Comparison of ENCODE assay signal across 34 cellular contexts in genomic region chr11:83221694-83222093, GRCh38.
"Had no signal": no experiment of that assay in that cellular context is flagged by ENCODE, and none has a peak within 500 bp of the region (broad histone marks: within the 10 kb centered on the region; RNA-seq: fewer than 3 reads in every experiment).

No MANE protein-coding gene starts in this region.

- DNase-seq: Karpas-422, Kasumi-1, KG1, MG63, MM.1S, MV-4-11, NCI-H1048, NCI-H1092, NCI-H1092 treated with DMSO at 0.1 percent for 48 hours, NCI-H1105, NCI-H1105 treated with DMSO at 0.1 percent for 48 hours, NCI-H1417, NCI-H1417 treated with DMSO at 0.1 percent for 48 hours, NCI-H1436, NCI-H1436 treated with DMSO at 0.1 percent for 48 hours, NCI-H146, NCI-H1694, NCI-H1694 treated with DMSO at 0.1 percent for 48 hours, NCI-H187, NCI-H187 treated with DMSO at 0.1 percent for 48 hours, NCI-H1930, NCI-H2029, NCI-H2029 treated with DMSO at 0.1 percent for 48 hours, NCI-H2081, NCI-H2081 treated with DMSO at 0.1 percent for 48 hours, NCI-H2107, NCI-H2171, NCI-H2171 treated with DMSO at 0.1 percent for 48 hours, NCI-H2227 treated with DMSO at 0.1 percent for 48 hours, NCI-H226, NCI-H345, NCI-H446, NCI-H446 treated with DMSO at 0.1 percent for 48 hours had no signal

- H3K4me2 ChIP-seq: KMS-11 had no signal

- H3K9me3 ChIP-seq: MG63 had no signal

- H3K9ac ChIP-seq: KMS-11 had no signal

- H3K27me3 ChIP-seq: MG63 had no signal

- H3K4me3 ChIP-seq: MG63 had no signal

- H3K27ac ChIP-seq: KMS-11 had no signal

- H3K36me3 ChIP-seq: MG63 had no signal
